Comparison of ENCODE assay signal across 1 cellular context in genomic region chr16:89828870-89829629, GRCh38.
TF ChIP-seq lines count a peak whose summit lies in the region.

No MANE protein-coding gene starts in this region.

TF ChIP-seq in HEK293, 187 proteins besides CTCF, POLR2A, EP300 and RAD21 (continued from another document):
- peak; percentile 54; the same call in 1 of the 2 replicates for TF ChIP-seq ZBTB10 (tag by site-specific recombination; IDR thresholded peaks at IDR 0.05)
TF ChIP-seq in HEK293: peak in this region for 30.
